ENCODE assay signal across 15 cellular contexts in genomic region chr4:69874507-69874906, GRCh38. TPM values are rescaled to one million over a fixed set of nuclear protein-coding genes. Genes with fewer than 3 reads are reported as not detected.
DNase-seq lines count a peak whose midpoint lies in the region; ATAC-seq and TF ChIP-seq lines count a peak whose summit lies in the region.
"Had no signal": no experiment of that assay in that cellular context is flagged by ENCODE, and none has a peak within 500 bp of the region (broad histone marks: within the 10 kb centered on the region; RNA-seq: fewer than 3 reads in every experiment).

No MANE protein-coding gene starts in this region.

- H3K27me3 ChIP-seq in RWPE2 (ENCODE audit: insufficient read depth, poor library complexity, severe bottlenecking) (no peaks in the 10 kb centered on the region), foreskin keratinocyte (no peaks in the 10 kb centered on the region)
- H3K27me3 ChIP-seq: BLaER1 treated with 17β-estradiol and CSF1 and Interleukin-3, amounts not matched to agents 10 nM and 100 nM had no signal

- TF ChIP-seq CTCF in RWPE2 (IDR thresholded peaks at IDR 0.05; ENCODE audit: poor library complexity, severe bottlenecking) (no peak), foreskin keratinocyte (conservative IDR thresholded peaks at IDR 0.05) (no peak)

- no peaks in the 10 kb centered on the region for H3K9me3 ChIP-seq in RWPE2 (ENCODE audit: severe bottlenecking)

- H3K4me1 ChIP-seq in RWPE2 (ENCODE audit: insufficient read depth, poor library complexity, severe bottlenecking): peaks cover 8% of the 10 kb centered on the region
- peaks cover 6% of the 10 kb centered on the region for H3K4me1 ChIP-seq in foreskin keratinocyte
- H3K4me1 ChIP-seq: BLaER1 treated with 17β-estradiol and CSF1 and Interleukin-3, amounts not matched to agents 10 nM and 100 nM had no signal

- H3K4me3 Mint-ChIP-seq in activated T-cell treated with anti-CD3 and anti-CD28 coated beads, Interleukin-2, amount 50 U/mL, for 72 hours: no peak overlapping the region
- H3K4me3 Mint-ChIP-seq: CD4-positive, CD25-positive, alpha-beta regulatory T cell had no signal

- H3K36me3 ChIP-seq in RWPE2 (ENCODE audit: low read depth): no peaks in the 10 kb centered on the region
- H3K36me3 ChIP-seq: BLaER1 treated with 17β-estradiol and CSF1 and Interleukin-3, amounts not matched to agents 10 nM and 100 nM had no signal

- H3K4me3 ChIP-seq in RWPE2 (ENCODE audit: severe bottlenecking): no peak overlapping the region
- H3K4me3 ChIP-seq: BLaER1 treated with 17β-estradiol and CSF1 and Interleukin-3, amounts not matched to agents 10 nM and 100 nM had no signal

- no peak for DNase-seq in activated T-cell treated with anti-CD3 and anti-CD28 coated beads, Interleukin-2, amount 50 U/mL, for 72 hours
- DNase-seq in activated T-cell treated with anti-CD3 and anti-CD28 coated beads, Interleukin-2, amount 50 U/mL, for 48 hours: no peak
- no peak for DNase-seq in RWPE2 (ENCODE audit: low spot score)
- DNase-seq in foreskin keratinocyte: peak; percentile 41 to 79
- DNase-seq in renal cortical epithelial cell (ENCODE audit: low read depth): peak; percentile 9
- DNase-seq: ACHN; CD4-positive, CD25-positive, alpha-beta regulatory T cell; DMS53; GF-D8; HCEC 1CT had no signal

- H3K27ac Mint-ChIP-seq in activated T-cell treated with anti-CD3 and anti-CD28 coated beads, Interleukin-2, amount 50 U/mL, for 72 hours: no peak overlapping the region
- H3K27ac Mint-ChIP-seq: CD4-positive, CD25-positive, alpha-beta regulatory T cell had no signal

- H3K9me3 Mint-ChIP-seq in activated T-cell treated with anti-CD3 and anti-CD28 coated beads, Interleukin-2, amount 50 U/mL, for 72 hours: peaks cover 0 to 2% of the 10 kb centered on the region in 2 donors
- H3K9me3 Mint-ChIP-seq: CD4-positive, CD25-positive, alpha-beta regulatory T cell had no signal

- no peaks in the 10 kb centered on the region for H3K4me1 Mint-ChIP-seq in activated T-cell treated with anti-CD3 and anti-CD28 coated beads, Interleukin-2, amount 50 U/mL, for 72 hours (ENCODE audit: low read depth)
- H3K4me1 Mint-ChIP-seq: CD4-positive, CD25-positive, alpha-beta regulatory T cell had no signal

- no peak overlapping the region for H3K27ac ChIP-seq in RWPE2 (ENCODE audit: poor library complexity, severe bottlenecking)
- H3K27ac ChIP-seq in foreskin keratinocyte: no peak overlapping the region
- H3K27ac ChIP-seq: BLaER1 treated with 17β-estradiol and CSF1 and Interleukin-3, amounts not matched to agents 10 nM and 100 nM had no signal

- ATAC-seq in activated T-cell treated with anti-CD3 and anti-CD28 coated beads, Interleukin-2, amount 50 U/mL, for 72 hours (replicated peaks in 1 of 2): peak; percentile 36 to 71
- ATAC-seq in RWPE2 (ENCODE audit: low read depth) (peak; percentile 90), foreskin keratinocyte (peak; percentile 89), HG02678 (IDR thresholded peaks at IDR 0.05; ENCODE audit: unreplicated experiment) (no peak), GM21447 (IDR thresholded peaks at IDR 0.05; ENCODE audit: unreplicated experiment) (no peak)

- no peaks in the 10 kb centered on the region for H3K27me3 Mint-ChIP-seq in activated T-cell treated with anti-CD3 and anti-CD28 coated beads, Interleukin-2, amount 50 U/mL, for 72 hours (ENCODE audit: low read depth)
- H3K27me3 Mint-ChIP-seq: CD4-positive, CD25-positive, alpha-beta regulatory T cell had no signal

- H3K36me3 Mint-ChIP-seq in activated T-cell treated with anti-CD3 and anti-CD28 coated beads, Interleukin-2, amount 50 U/mL, for 72 hours (ENCODE audit: insufficient read depth in 2 of 2): peaks cover 0 to 1% of the 10 kb centered on the region in 2 donors
- H3K36me3 Mint-ChIP-seq: CD4-positive, CD25-positive, alpha-beta regulatory T cell had no signal

RNA-seq across cellular contexts. Expression of gene SULT1E1, which starts 14.6 kb away (rescaled TPM):
- not detected for total RNA-seq in activated T-cell treated with anti-CD3 and anti-CD28 coated beads, Interleukin-2, amount 50 U/mL, for 72 hours
- total RNA-seq in foreskin keratinocyte (0.81 and 3.7 TPM in 2 replicates), renal cortical epithelial cell (0.30 TPM in 1 of 2 replicates, not detected in the other)
- 0.65 and 2.5 TPM in 2 replicates for polyA plus RNA-seq in foreskin keratinocyte
- total RNA-seq: A172; CD4-positive, CD25-positive, alpha-beta regulatory T cell had no signal
- polyA plus RNA-seq: CD4-positive, CD25-positive, alpha-beta regulatory T cell had no signal

RNA-seq across cellular contexts. Expression of gene CSN1S1, which starts 56.4 kb away (rescaled TPM):
- not detected for total RNA-seq in activated T-cell treated with anti-CD3 and anti-CD28 coated beads, Interleukin-2, amount 50 U/mL, for 72 hours
- total RNA-seq in foreskin keratinocyte: not detected in 2 replicates
- not detected in 2 replicates for polyA plus RNA-seq in foreskin keratinocyte
- total RNA-seq in renal cortical epithelial cell: not detected in 2 replicates
- total RNA-seq: A172; CD4-positive, CD25-positive, alpha-beta regulatory T cell; H4 had no signal
- polyA plus RNA-seq: CD4-positive, CD25-positive, alpha-beta regulatory T cell had no signal

Comparison
In these comparisons a context has a peak if more than half of its experiments do, and no peak if none do; other contexts are left out.
1. ATAC-seq: peak in activated T-cell treated with anti-CD3 and anti-CD28 coated beads, Interleukin-2, amount 50 U/mL, for 72 hours (2 of 2), RWPE2 (single experiment) and foreskin keratinocyte (single experiment); none in HG02678 (single experiment) and GM21447 (single experiment).
2. DNase-seq: peak in foreskin keratinocyte (2 of 2) and renal cortical epithelial cell (single experiment); none in activated T-cell treated with anti-CD3 and anti-CD28 coated beads, Interleukin-2, amount 50 U/mL, for 72 hours (0 of 2), activated T-cell treated with anti-CD3 and anti-CD28 coated beads, Interleukin-2, amount 50 U/mL, for 48 hours (0 of 2) and RWPE2 (single experiment).